In genomic region chr10:126895214-126895781, GRCh38 we compare ENCODE assay signal across 20 cellular contexts. TPM values are rescaled to one million over a fixed set of nuclear protein-coding genes. Genes with fewer than 3 reads are reported as not detected.
"Had no signal": no experiment of that assay in that cellular context is flagged by ENCODE, and none has a peak within 500 bp of the region (broad histone marks: within the 10 kb centered on the region; RNA-seq: fewer than 3 reads in every experiment).

No MANE protein-coding gene starts in this region.

- ATAC-seq: esophagus mucosa; naive thymus-derived CD8-positive, alpha-beta T cell; right cardiac atrium; upper lobe of right lung had no signal

- DNase-seq: activated B cell treated with CpG ODN at 0.5 μM for 24 hours; activated CD4-positive, alpha-beta T cell treated with anti-CD3 and anti-CD28 coated beads, Interleukin-2, amount 10 ng/mL, durations not matched to agents 7 days and 5 days; activated CD8-positive, alpha-beta memory T cell treated with anti-CD3 and anti-CD28 coated beads, Interleukin-2, amount 50 U/mL, for 48 hours; activated gamma-delta T cell treated with Interleukin-2 at 50 U/mL for 16 hours; activated naive CD8-positive, alpha-beta T cell treated with anti-CD3 and anti-CD28 coated beads for 36 hours; amygdala; left ventricle myocardium inferior; naive thymus-derived CD8-positive, alpha-beta T cell; nucleus accumbens; right cardiac atrium; T-helper 2 cell; testis; upper lobe of right lung had no signal

- H3K9me3 ChIP-seq: prostate gland, testis, upper lobe of right lung had no signal

- H3K4me1 Mint-ChIP-seq: activated B cell treated with CpG ODN at 0.5 μM for 24 hours; activated CD4-positive, alpha-beta T cell treated with anti-CD3 and anti-CD28 coated beads, Interleukin-2, amount 10 ng/mL, durations not matched to agents 7 days and 5 days; activated naive CD8-positive, alpha-beta T cell treated with anti-CD3 and anti-CD28 coated beads for 36 hours; brain; central memory CD8-positive, alpha-beta T cell had no signal

- H3K4me3 Mint-ChIP-seq: activated B cell treated with CpG ODN at 0.5 μM for 24 hours; activated CD4-positive, alpha-beta T cell treated with anti-CD3 and anti-CD28 coated beads, Interleukin-2, amount 10 ng/mL, durations not matched to agents 7 days and 5 days; activated naive CD8-positive, alpha-beta T cell treated with anti-CD3 and anti-CD28 coated beads for 36 hours; brain; central memory CD8-positive, alpha-beta T cell; naive thymus-derived CD8-positive, alpha-beta T cell; stimulated activated naive CD8-positive, alpha-beta T cell treated with anti-CD3 and anti-CD28 coated beads, Interleukin-15, Interleukin-2, amounts not matched to agents 100 ng/mL and 50 ng/mL, for 24 hours had no signal

- H3K27ac ChIP-seq: coronary artery, left ventricle myocardium inferior, prostate gland, testis, upper lobe of right lung had no signal

- H3K36me3 Mint-ChIP-seq: activated naive CD8-positive, alpha-beta T cell treated with anti-CD3 and anti-CD28 coated beads for 36 hours had no signal

- H3K27me3 Mint-ChIP-seq: activated B cell treated with CpG ODN at 0.5 μM for 24 hours; activated CD4-positive, alpha-beta T cell treated with anti-CD3 and anti-CD28 coated beads, Interleukin-2, amount 10 ng/mL, durations not matched to agents 7 days and 5 days; activated naive CD8-positive, alpha-beta T cell treated with anti-CD3 and anti-CD28 coated beads for 36 hours; central memory CD8-positive, alpha-beta T cell; stimulated activated naive CD8-positive, alpha-beta T cell treated with anti-CD3 and anti-CD28 coated beads, Interleukin-15, Interleukin-2, amounts not matched to agents 100 ng/mL and 50 ng/mL, for 24 hours had no signal

- H3K4me3 ChIP-seq: coronary artery, left ventricle myocardium inferior, prostate gland, smooth muscle cell, testis, upper lobe of right lung had no signal

- H3K4me1 ChIP-seq: left ventricle myocardium inferior, prostate gland, testis, upper lobe of right lung had no signal

- H3K27me3 ChIP-seq: testis had no signal

- H3K36me3 ChIP-seq: left ventricle myocardium inferior, prostate gland, upper lobe of right lung had no signal

- H3K4me2 ChIP-seq: smooth muscle cell had no signal

- H3K27ac Mint-ChIP-seq: activated B cell treated with CpG ODN at 0.5 μM for 24 hours; activated CD4-positive, alpha-beta T cell treated with anti-CD3 and anti-CD28 coated beads, Interleukin-2, amount 10 ng/mL, durations not matched to agents 7 days and 5 days; activated naive CD8-positive, alpha-beta T cell treated with anti-CD3 and anti-CD28 coated beads for 36 hours; brain; naive thymus-derived CD8-positive, alpha-beta T cell; stimulated activated naive CD8-positive, alpha-beta T cell treated with anti-CD3 and anti-CD28 coated beads, Interleukin-15, Interleukin-2, amounts not matched to agents 100 ng/mL and 50 ng/mL, for 24 hours had no signal

RNA-seq across cellular contexts. Expression of gene DOCK1, which starts 9.9 kb away (rescaled TPM):
- total RNA-seq: activated B cell treated with CpG ODN at 0.5 μM for 24 hours; naive thymus-derived CD8-positive, alpha-beta T cell had no signal
- polyA plus RNA-seq: naive thymus-derived CD8-positive, alpha-beta T cell had no signal
